9 cellular contexts compared by ENCODE assay signal in the genomic region with DNA sequence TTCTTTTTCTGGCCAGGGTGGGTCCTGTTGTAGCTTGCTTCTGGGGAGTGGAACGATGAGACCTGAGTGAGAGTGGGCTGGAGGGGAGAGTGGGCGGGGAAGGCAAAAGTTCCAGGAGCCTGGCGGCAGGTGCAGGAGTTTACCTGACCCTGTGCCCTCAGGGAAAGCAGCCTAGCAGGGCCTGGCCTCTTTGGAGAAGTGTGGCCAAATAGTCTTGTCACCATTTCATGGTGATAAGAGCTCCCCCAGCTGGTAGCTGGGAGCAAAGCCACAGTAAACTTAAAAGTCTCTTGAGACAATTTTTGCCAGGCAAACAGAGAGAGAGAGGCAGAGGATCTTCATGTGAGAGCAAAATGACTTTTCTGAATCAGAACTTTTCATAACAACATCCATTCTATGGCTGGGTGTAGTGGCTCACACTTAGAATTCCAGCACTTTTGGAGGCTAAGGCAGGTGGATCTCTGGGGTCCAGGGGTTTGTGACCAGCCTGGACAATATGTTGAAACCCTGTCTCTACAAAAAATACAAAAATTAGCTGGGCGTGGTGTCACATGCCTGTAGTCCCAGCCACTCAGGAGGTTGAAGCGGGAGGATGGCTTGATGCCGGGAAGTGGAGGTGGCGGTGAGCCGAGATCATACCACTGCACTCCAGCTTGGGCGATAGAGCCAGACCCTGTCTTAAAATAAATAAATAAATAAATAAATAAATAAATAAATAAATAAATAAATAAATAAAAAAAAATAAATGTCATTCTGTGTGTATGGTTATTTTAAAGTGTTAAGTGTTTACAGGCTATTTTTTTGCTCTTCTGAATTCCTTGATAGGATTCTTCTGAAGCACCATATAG.
A peak's percentile ranks its signal among the peaks of the same experiment; 100 is the strongest.
DNase-seq lines count a peak whose midpoint lies in the region; ATAC-seq, FAIRE-seq and TF ChIP-seq lines count a peak whose summit lies in the region.
"Had no signal": no experiment of that assay in that cellular context is flagged by ENCODE, and none has a peak within 500 bp of the region (broad histone marks: within the 10 kb centered on the region; RNA-seq: fewer than 3 reads in every experiment).

No MANE protein-coding gene starts in this region.

- no peaks in the 10 kb centered on the region for H3K27me3 ChIP-seq in bronchial epithelial cell (ENCODE audit: control insufficient read depth, insufficient read depth, low read length)
- H3K27me3 ChIP-seq in keratinocyte (ENCODE audit: control insufficient read depth, extremely low read depth, insufficient read depth, low read length): no peaks in the 10 kb centered on the region
- H3K27me3 ChIP-seq: BLaER1 treated with 17β-estradiol and CSF1 and Interleukin-3, amounts not matched to agents 10 nM and 100 nM had no signal

- H3K4me3 ChIP-seq in bronchial epithelial cell (ENCODE audit: low read depth, low read length): no peak overlapping the region
- H3K4me3 ChIP-seq in keratinocyte (ENCODE audit: control insufficient read depth in 2 of 3, extremely low read depth in 1 of 3, insufficient read depth in 2 of 3, low read depth in 1 of 3, low read length in 3 of 3): no peak overlapping the region
- H3K4me3 ChIP-seq: BLaER1 treated with 17β-estradiol and CSF1 and Interleukin-3, amounts not matched to agents 10 nM and 100 nM had no signal

- no peak overlapping the region for H3K27ac Mint-ChIP-seq in activated B cell treated with CpG ODN at 0.5 μM for 24 hours

- peak; percentile 61 for DNase-seq in SIG-M5 treated with dmso at 0.1 percent for 504 hours (lab: John Stamatoyannopoulos, UW; ENCODE audit: unreplicated experiment)
- DNase-seq in SIG-M5 (lab: John Stamatoyannopoulos, UW): no peak
- peak; percentile 86 for DNase-seq in NCI-H2227 (lab: John Stamatoyannopoulos, UW; ENCODE audit: unreplicated experiment)
- DNase-seq in activated B cell treated with CpG ODN at 0.5 μM for 24 hours: peak; percentile 43
- peak; percentile 77 for DNase-seq in bronchial epithelial cell (ENCODE audit: low read depth)
- DNase-seq in keratinocyte (ENCODE audit: low read depth, low spot score): peak; percentile 30
- DNase-seq in stimulated activated CD4-positive, alpha-beta T cell treated with anti-CD3 and anti-CD28 coated beads, Interleukin-2, amount 100 ng/mL, for 24 hours: peak; percentile 62 to 69

- no peak overlapping the region for H3K27ac ChIP-seq in keratinocyte (ENCODE audit: control insufficient read depth, insufficient read depth, low read length)
- H3K27ac ChIP-seq: BLaER1 treated with 17β-estradiol and CSF1 and Interleukin-3, amounts not matched to agents 10 nM and 100 nM had no signal

- no peak overlapping the region for H3K4me2 ChIP-seq in keratinocyte (ENCODE audit: control insufficient read depth, extremely low read depth, insufficient read depth, low read depth, low read length)
- H3K4me2 ChIP-seq: BLaER1 treated with 17β-estradiol and CSF1 and Interleukin-3, amounts not matched to agents 10 nM and 100 nM had no signal

- no peaks in the 10 kb centered on the region for H3K36me3 Mint-ChIP-seq in activated B cell treated with CpG ODN at 0.5 μM for 24 hours (ENCODE audit: low read depth)

- FAIRE-seq in bronchial epithelial cell (lab: Jason Lieb, UNC) (no peak), keratinocyte (lab: Jason Lieb, UNC) (peak; percentile 90)

- no peak overlapping the region for H3K4me3 Mint-ChIP-seq in activated B cell treated with CpG ODN at 0.5 μM for 24 hours

- CTCF ChIA-PET in activated B cell treated with CpG ODN at 0.5 μM for 24 hours (lab: Charles Lee): interaction anchor here (0.7 to 7.0 kb wide), 41 partner anchors 8 to 362 kb away, joined by 3 to 188 read pairs (median 4); a partner anchor contains a TSS

- H4K20me1 ChIP-seq in keratinocyte (ENCODE audit: control insufficient read depth, extremely low read depth, insufficient read depth, low read length): no peaks in the 10 kb centered on the region
- H4K20me1 ChIP-seq: BLaER1 treated with 17β-estradiol and CSF1 and Interleukin-3, amounts not matched to agents 10 nM and 100 nM had no signal

- no peaks in the 10 kb centered on the region for H3K27me3 Mint-ChIP-seq in activated B cell treated with CpG ODN at 0.5 μM for 24 hours

- H3K9ac ChIP-seq in keratinocyte (ENCODE audit: control insufficient read depth, extremely low read depth, insufficient read depth, low read length): no peak overlapping the region
- H3K9ac ChIP-seq: BLaER1 treated with 17β-estradiol and CSF1 and Interleukin-3, amounts not matched to agents 10 nM and 100 nM had no signal

- ATAC-seq in HG03108 (IDR thresholded peaks at IDR 0.05; ENCODE audit: unreplicated experiment) (peak; percentile 88), activated B cell treated with CpG ODN at 0.5 μM for 24 hours (ENCODE audit: low read depth) (peak; percentile 81)

- H3K79me2 ChIP-seq in keratinocyte (ENCODE audit: control insufficient read depth, insufficient read depth, low read length): no peaks in the 10 kb centered on the region

- H3K36me3 ChIP-seq in bronchial epithelial cell (ENCODE audit: control insufficient read depth, insufficient read depth, low read length): no peaks in the 10 kb centered on the region
- peaks cover 2 to 6% of the 10 kb centered on the region in 2 experiments for H3K36me3 ChIP-seq in keratinocyte (ENCODE audit: control insufficient read depth in 2 of 2, extremely low read depth in 1 of 2, insufficient read depth in 2 of 2, low read length in 2 of 2)
- H3K36me3 ChIP-seq: BLaER1 treated with 17β-estradiol and CSF1 and Interleukin-3, amounts not matched to agents 10 nM and 100 nM had no signal

- intact Hi-C loops in activated B cell treated with CpG ODN at 0.5 μM for 24 hours (cut with micrococcal nuclease): loop anchor here (1.0 to 2.0 kb wide), 6 partner anchors 66 to 267 kb away; no protein-coding TSS in a partner anchor

- H3K9me1 ChIP-seq in keratinocyte (ENCODE audit: control insufficient read depth, extremely low read depth, insufficient read depth, low read length): no peaks in the 10 kb centered on the region

- dilution Hi-C loops in keratinocyte (cut with MboI; ENCODE audit: extremely low pct_ligation_motif_present, low sequenced_read_pairs): no loop called here

- no peaks in the 10 kb centered on the region for H3K4me1 ChIP-seq in keratinocyte (ENCODE audit: control insufficient read depth, extremely low read depth, insufficient read depth, low read length)

- H3K9me3 ChIP-seq in keratinocyte (ENCODE audit: control insufficient read depth, low read depth, low read length): no peaks in the 10 kb centered on the region
- H3K9me3 ChIP-seq: BLaER1 treated with 17β-estradiol and CSF1 and Interleukin-3, amounts not matched to agents 10 nM and 100 nM had no signal

- POLR2A ChIA-PET in activated B cell treated with CpG ODN at 0.5 μM for 24 hours (lab: Charles Lee): interaction anchor here (1.3 to 3.2 kb wide), 2 partner anchors 212 to 225 kb away, joined by 5 to 15 read pairs; a partner anchor contains a TSS

- H2AFZ ChIP-seq in keratinocyte (ENCODE audit: control insufficient read depth, low read length): no peak overlapping the region

- no peaks in the 10 kb centered on the region for H3K9me3 Mint-ChIP-seq in activated B cell treated with CpG ODN at 0.5 μM for 24 hours

- TF ChIP-seq CTCF in activated B cell treated with CpG ODN at 0.5 μM for 24 hours (IDR thresholded peaks at IDR 0.05) (no peak), bronchial epithelial cell (IDR thresholded peaks at IDR 0.05; ENCODE audit: insufficient read depth, low read length, severe bottlenecking) (peak; percentile 85), keratinocyte (optimal IDR thresholded peaks at IDR 0.05 in 1 of 3, IDR thresholded peaks at IDR 0.05 in 1 of 3, conservative IDR thresholded peaks at IDR 0.05 in 1 of 3; ENCODE audit: extremely low read depth in 1 of 3, insufficient read depth in 2 of 3, low read length in 3 of 3) (peak; percentile 74 to 87 (median 83))

- H3K4me1 Mint-ChIP-seq in activated B cell treated with CpG ODN at 0.5 μM for 24 hours: peaks cover 8% of the 10 kb centered on the region
